In genomic region chr11:44174846-44175245, GRCh38 we compare ENCODE assay signal across 23 cellular contexts.
"Had no signal": no experiment of that assay in that cellular context is flagged by ENCODE, and none has a peak within 500 bp of the region (broad histone marks: within the 10 kb centered on the region; RNA-seq: fewer than 3 reads in every experiment).

No MANE protein-coding gene starts in this region.

- DNase-seq: IMR-90, Kasumi-1, MM.1S, NCI-H1092 treated with DMSO at 0.1 percent for 48 hours, NCI-H1436, NCI-H187, NCI-H2029, NCI-H2081 treated with DMSO at 0.1 percent for 48 hours, NCI-H2171, NCI-H226, NCI-H446, NCI-H510A, NCI-H524 treated with DMSO at 0.1 percent for 48 hours, NCI-H69, NCI-H774, PC-3, SHP77, SK-N-SH, SW 1271 had no signal

- H3K27ac ChIP-seq: KMS-11, RWPE1 had no signal

- H3K9ac ChIP-seq: KMS-11, SK-N-SH had no signal

- FAIRE-seq: HepG2 had no signal

- H3K9me3 ChIP-seq: SK-N-SH had no signal

- ATAC-seq: HepG2, Panc1, PC-3 had no signal

- H3K4me2 ChIP-seq: KMS-11, SK-N-SH had no signal
